In genomic region chr2:63054812-63055509, GRCh38 we compare ENCODE assay signal across 11 cellular contexts. TPM values are rescaled to one million over a fixed set of nuclear protein-coding genes. Genes with fewer than 3 reads are reported as not detected.
A peak's percentile ranks its signal among the peaks of the same experiment; 100 is the strongest.
DNase-seq lines count a peak whose midpoint lies in the region; ATAC-seq and TF ChIP-seq lines count a peak whose summit lies in the region.
"Had no signal": no experiment of that assay in that cellular context is flagged by ENCODE, and none has a peak within 500 bp of the region (broad histone marks: within the 10 kb centered on the region; RNA-seq: fewer than 3 reads in every experiment).

No MANE protein-coding gene starts in this region.

- H3K27ac ChIP-seq in right atrium auricular region: no peak overlapping the region
- H3K27ac ChIP-seq: C4-2B, cardiac muscle cell had no signal

- peak overlapping the region; percentile 13 for H3K4me3 Mint-ChIP-seq in activated T-helper 2 cell treated with anti-CD3 and anti-CD28 coated beads, Interferon-gamma antibody, Interleukin-2, Interleukin-4, amounts not matched to agents 10 μg/mL and 5 μg/mL and 100 μg/mL, durations not matched to agents 14 hours and 24 hours and 36 hours (ENCODE audit: low read depth)
- H3K4me3 Mint-ChIP-seq in stimulated activated naive CD8-positive, alpha-beta T cell treated with anti-CD3 and anti-CD28 coated beads, Interleukin-15, amount 100 ng/mL, for 72 hours: peak overlapping the region; percentile 76 to 90

- no peak for ATAC-seq in Right ventricle myocardium inferior
- ATAC-seq in stimulated activated naive CD8-positive, alpha-beta T cell treated with anti-CD3 and anti-CD28 coated beads, Interleukin-15, amount 100 ng/mL, for 72 hours: no peak
- no peak for ATAC-seq in GM19023 (IDR thresholded peaks at IDR 0.05; ENCODE audit: unreplicated experiment)
- ATAC-seq: Panc1 had no signal

- H3K4me1 ChIP-seq in right atrium auricular region: peaks cover 0 to 70% of the 10 kb centered on the region in 2 donors

- no peak overlapping the region for H3K27ac Mint-ChIP-seq in activated T-helper 2 cell treated with anti-CD3 and anti-CD28 coated beads, Interferon-gamma antibody, Interleukin-2, Interleukin-4, amounts not matched to agents 10 μg/mL and 5 μg/mL and 100 μg/mL, durations not matched to agents 14 hours and 24 hours and 36 hours
- H3K27ac Mint-ChIP-seq in stimulated activated naive CD8-positive, alpha-beta T cell treated with anti-CD3 and anti-CD28 coated beads, Interleukin-15, amount 100 ng/mL, for 72 hours: no peak overlapping the region

- no peaks in the 10 kb centered on the region for H3K36me3 ChIP-seq in right atrium auricular region
- H3K36me3 ChIP-seq: cardiac muscle cell had no signal

- peaks cover 75% of the 10 kb centered on the region for H3K27me3 Mint-ChIP-seq in activated T-helper 2 cell treated with anti-CD3 and anti-CD28 coated beads, Interferon-gamma antibody, Interleukin-2, Interleukin-4, amounts not matched to agents 10 μg/mL and 5 μg/mL and 100 μg/mL, durations not matched to agents 14 hours and 24 hours and 36 hours (ENCODE audit: low read depth)
- H3K27me3 Mint-ChIP-seq in stimulated activated naive CD8-positive, alpha-beta T cell treated with anti-CD3 and anti-CD28 coated beads, Interleukin-15, amount 100 ng/mL, for 72 hours: peaks cover 98% of the 10 kb centered on the region

- H3K27me3 ChIP-seq in right atrium auricular region: peaks cover 65 to 86% of the 10 kb centered on the region in 2 donors

- peak; percentile 30 for DNase-seq in Right ventricle myocardium inferior (ENCODE audit: missing footprints)
- DNase-seq in right atrium auricular region (ENCODE audit: low spot score): no peak
- no peak for DNase-seq in activated T-helper 2 cell treated with anti-CD3 and anti-CD28 coated beads, Interferon-gamma antibody, Interleukin-2, Interleukin-4, amounts not matched to agents 10 μg/mL and 5 μg/mL and 100 μg/mL, durations not matched to agents 14 hours and 24 hours and 36 hours (ENCODE audit: low spot score)
- peak; percentile 67 for DNase-seq in islet precursor cell
- DNase-seq in stimulated activated naive CD8-positive, alpha-beta T cell treated with anti-CD3 and anti-CD28 coated beads, Interleukin-15, amount 100 ng/mL, for 72 hours: peak; percentile 10 to 11
- DNase-seq in NCI-H1417 (lab: John Stamatoyannopoulos, UW): no peak
- DNase-seq in foreskin melanocyte: no peak

- peak overlapping the region in 1 of 2 donors; percentile 27 for H3K4me3 ChIP-seq in right atrium auricular region

- peaks cover 40% of the 10 kb centered on the region for H3K4me1 Mint-ChIP-seq in activated T-helper 2 cell treated with anti-CD3 and anti-CD28 coated beads, Interferon-gamma antibody, Interleukin-2, Interleukin-4, amounts not matched to agents 10 μg/mL and 5 μg/mL and 100 μg/mL, durations not matched to agents 14 hours and 24 hours and 36 hours (ENCODE audit: low read depth)
- H3K4me1 Mint-ChIP-seq in stimulated activated naive CD8-positive, alpha-beta T cell treated with anti-CD3 and anti-CD28 coated beads, Interleukin-15, amount 100 ng/mL, for 72 hours: peaks cover 91% of the 10 kb centered on the region

- intact Hi-C loops in Right ventricle myocardium inferior (cut with DNase I): no loop called here
- intact Hi-C loops in activated T-helper 2 cell treated with anti-CD3 and anti-CD28 coated beads, Interferon-gamma antibody, Interleukin-2, Interleukin-4, amounts not matched to agents 10 μg/mL and 5 μg/mL and 100 μg/mL, durations not matched to agents 14 hours and 24 hours and 36 hours (cut with micrococcal nuclease): loop anchor here (5.0 to 10.0 kb wide), 2 partner anchors 370 to 598 kb away; no protein-coding TSS in a partner anchor

- no peaks in the 10 kb centered on the region for H3K9me3 Mint-ChIP-seq in activated T-helper 2 cell treated with anti-CD3 and anti-CD28 coated beads, Interferon-gamma antibody, Interleukin-2, Interleukin-4, amounts not matched to agents 10 μg/mL and 5 μg/mL and 100 μg/mL, durations not matched to agents 14 hours and 24 hours and 36 hours
- H3K9me3 Mint-ChIP-seq in stimulated activated naive CD8-positive, alpha-beta T cell treated with anti-CD3 and anti-CD28 coated beads, Interleukin-15, amount 100 ng/mL, for 72 hours: no peaks in the 10 kb centered on the region

- peaks cover 0 to 6% of the 10 kb centered on the region in 2 donors for H3K9me3 ChIP-seq in right atrium auricular region

- H3K36me3 Mint-ChIP-seq in activated T-helper 2 cell treated with anti-CD3 and anti-CD28 coated beads, Interferon-gamma antibody, Interleukin-2, Interleukin-4, amounts not matched to agents 10 μg/mL and 5 μg/mL and 100 μg/mL, durations not matched to agents 14 hours and 24 hours and 36 hours (ENCODE audit: low read depth): peaks cover 1% of the 10 kb centered on the region

- TF ChIP-seq CTCF in right atrium auricular region (IDR thresholded peaks at IDR 0.05): no peak

RNA-seq across cellular contexts. Expression of gene OTX1, which starts 4.3 kb away (rescaled TPM):
- total RNA-seq in Right ventricle myocardium inferior (not detected), right atrium auricular region (not detected)
- total RNA-seq in activated T-helper 2 cell treated with anti-CD3 and anti-CD28 coated beads, Interferon-gamma antibody, Interleukin-2, Interleukin-4, amounts not matched to agents 10 μg/mL and 5 μg/mL and 100 μg/mL, durations not matched to agents 14 hours and 24 hours and 36 hours: not detected in 2 replicates

Comparison
In these comparisons a context has a peak if more than half of its experiments do, and no peak if none do; other contexts are left out.
1. DNase-seq: peak in Right ventricle myocardium inferior (single experiment), islet precursor cell (single experiment) and stimulated activated naive CD8-positive, alpha-beta T cell treated with anti-CD3 and anti-CD28 coated beads, Interleukin-15, amount 100 ng/mL, for 72 hours (2 of 2); none in right atrium auricular region (single experiment), activated T-helper 2 cell treated with anti-CD3 and anti-CD28 coated beads, Interferon-gamma antibody, Interleukin-2, Interleukin-4, amounts not matched to agents 10 μg/mL and 5 μg/mL and 100 μg/mL, durations not matched to agents 14 hours and 24 hours and 36 hours (single experiment), NCI-H1417 (0 of 3) and foreskin melanocyte (single experiment).